2 cellular contexts compared by ENCODE assay signal in genomic region chr1:234960722-234961467, GRCh38.
TF ChIP-seq lines count a peak whose summit lies in the region.

No MANE protein-coding gene starts in this region.

TF ChIP-seq in A549, 52 proteins besides CTCF, POLR2A, EP300 and RAD21 (continued from another document and continues in another):
- TF ChIP-seq HES2 (IDR thresholded peaks at IDR 0.05) = no peak
- TF ChIP-seq MAFK (IDR thresholded peaks at IDR 0.05; ENCODE audit: partially characterized antibody) = no peak
- TF ChIP-seq ZNF302 (CRISPR knock-in tag; IDR thresholded peaks at IDR 0.05) = peak; percentile 67; the same call in 1 of the 2 replicates
- TF ChIP-seq HEYL (CRISPR knock-in tag; IDR thresholded peaks at IDR 0.05) = peak; percentile 74; the same call in 1 of the 2 replicates
- peak; percentile 79 for TF ChIP-seq MYC (IDR thresholded peaks at IDR 0.05; ENCODE audit: borderline replicate concordance, low read length)
- no peak for TF ChIP-seq RFX5 (IDR thresholded peaks at IDR 0.05)
- TF ChIP-seq KDM5A (IDR thresholded peaks at IDR 0.05) = no peak
- TF ChIP-seq CHD2 (IDR thresholded peaks at IDR 0.05; ENCODE audit: low read length, partially characterized antibody) = no peak
- TF ChIP-seq ESRRA (IDR thresholded peaks at IDR 0.05; ENCODE audit: borderline replicate concordance, low read length) = no peak
- no peak for TF ChIP-seq BHLHE40 (IDR thresholded peaks at IDR 0.05; ENCODE audit: low read depth, low read length)
- TF ChIP-seq HDAC2 (IDR thresholded peaks at IDR 0.05) = no peak
- TF ChIP-seq SREBF2 (IDR thresholded peaks at IDR 0.05) = no peak
- no peak; the same call in none of the 2 replicates for TF ChIP-seq EHF (CRISPR knock-in tag; IDR thresholded peaks at IDR 0.05)
- TF ChIP-seq ZSCAN20 (CRISPR knock-in tag; IDR thresholded peaks at IDR 0.05) = peak; percentile 55
- TF ChIP-seq JUNB (IDR thresholded peaks at IDR 0.05) = peak; percentile 65
- no peak for TF ChIP-seq POLR2AphosphoS2 (conservative IDR thresholded peaks at IDR 0.05; ENCODE audit: low read length)
- TF ChIP-seq, protein P1, sequence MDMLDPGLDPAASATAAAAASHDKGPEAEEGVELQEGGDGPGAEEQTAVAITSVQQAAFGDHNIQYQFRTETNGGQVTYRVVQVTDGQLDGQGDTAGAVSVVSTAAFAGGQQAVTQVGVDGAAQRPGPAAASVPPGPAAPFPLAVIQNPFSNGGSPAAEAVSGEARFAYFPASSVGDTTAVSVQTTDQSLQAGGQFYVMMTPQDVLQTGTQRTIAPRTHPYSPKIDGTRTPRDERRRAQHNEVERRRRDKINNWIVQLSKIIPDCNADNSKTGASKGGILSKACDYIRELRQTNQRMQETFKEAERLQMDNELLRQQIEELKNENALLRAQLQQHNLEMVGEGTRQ (IDR thresholded peaks at IDR 0.05) = no peak
- 0 out of 2 replicates have a peak, but pooled peaks have one; percentile 25 for TF ChIP-seq PBX3 (IDR thresholded peaks at IDR 0.05)
- TF ChIP-seq, protein P2, sequence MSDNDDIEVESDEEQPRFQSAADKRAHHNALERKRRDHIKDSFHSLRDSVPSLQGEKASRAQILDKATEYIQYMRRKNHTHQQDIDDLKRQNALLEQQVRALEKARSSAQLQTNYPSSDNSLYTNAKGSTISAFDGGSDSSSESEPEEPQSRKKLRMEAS (IDR thresholded peaks at IDR 0.05) = peak; percentile 95
- peak; percentile 79; the same call in 1 of the 2 replicates for TF ChIP-seq TP53 (CRISPR knock-in tag; IDR thresholded peaks at IDR 0.05)
- TF ChIP-seq, protein P3, sequence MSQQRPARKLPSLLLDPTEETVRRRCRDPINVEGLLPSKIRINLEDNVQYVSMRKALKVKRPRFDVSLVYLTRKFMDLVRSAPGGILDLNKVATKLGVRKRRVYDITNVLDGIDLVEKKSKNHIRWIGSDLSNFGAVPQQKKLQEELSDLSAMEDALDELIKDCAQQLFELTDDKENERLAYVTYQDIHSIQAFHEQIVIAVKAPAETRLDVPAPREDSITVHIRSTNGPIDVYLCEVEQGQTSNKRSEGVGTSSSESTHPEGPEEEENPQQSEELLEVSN (IDR thresholded peaks at IDR 0.05; ENCODE audit: borderline replicate concordance, low read depth) = peak; percentile 86
- TF ChIP-seq PHF8 (IDR thresholded peaks at IDR 0.05; ENCODE audit: borderline replicate concordance, low read depth) = no peak
- peak; percentile 42 for TF ChIP-seq FOSB (CRISPR knock-in tag; IDR thresholded peaks at IDR 0.05)
- TF ChIP-seq JUN (IDR thresholded peaks at IDR 0.05) = peak; percentile 80 to 96; a peak in 4 of 5 replicates
- no peak for TF ChIP-seq CHD4 (IDR thresholded peaks at IDR 0.05; ENCODE audit: borderline replicate concordance)
- no peak for TF ChIP-seq ZC3H11A (IDR thresholded peaks at IDR 0.05)
- TF ChIP-seq CBX2 (IDR thresholded peaks at IDR 0.05; ENCODE audit: borderline replicate concordance, low read depth) = no peak
- TF ChIP-seq NFE2L2 (conservative IDR thresholded peaks at IDR 0.05; ENCODE audit: low read length) = no peak
- TF ChIP-seq REST (IDR thresholded peaks at IDR 0.05) = no peak
- TF ChIP-seq ATOH8 (CRISPR knock-in tag; IDR thresholded peaks at IDR 0.05; ENCODE audit: low read depth) = peak; percentile 93; the same call in 1 of the 2 replicates
- no peak for TF ChIP-seq MAZ (IDR thresholded peaks at IDR 0.05; ENCODE audit: borderline replicate concordance, low read depth, low read length)

TF ChIP-seq in IMR-90, 13 proteins besides CTCF, POLR2A, EP300 and RAD21 (continued from another document):
- TF ChIP-seq BHLHE40 (IDR thresholded peaks at IDR 0.05; ENCODE audit: low read depth, low read length) (no peak), RCOR1 (IDR thresholded peaks at IDR 0.05; ENCODE audit: insufficient replicate concordance, low read length) (no peak), RFX5 (IDR thresholded peaks at IDR 0.05; ENCODE audit: low read depth, low read length) (no peak)
- TF ChIP-seq, protein P4, sequence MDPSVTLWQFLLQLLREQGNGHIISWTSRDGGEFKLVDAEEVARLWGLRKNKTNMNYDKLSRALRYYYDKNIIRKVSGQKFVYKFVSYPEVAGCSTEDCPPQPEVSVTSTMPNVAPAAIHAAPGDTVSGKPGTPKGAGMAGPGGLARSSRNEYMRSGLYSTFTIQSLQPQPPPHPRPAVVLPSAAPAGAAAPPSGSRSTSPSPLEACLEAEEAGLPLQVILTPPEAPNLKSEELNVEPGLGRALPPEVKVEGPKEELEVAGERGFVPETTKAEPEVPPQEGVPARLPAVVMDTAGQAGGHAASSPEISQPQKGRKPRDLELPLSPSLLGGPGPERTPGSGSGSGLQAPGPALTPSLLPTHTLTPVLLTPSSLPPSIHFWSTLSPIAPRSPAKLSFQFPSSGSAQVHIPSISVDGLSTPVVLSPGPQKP (IDR thresholded peaks at IDR 0.05; ENCODE audit: borderline replicate concordance, low read depth, low read length) = no peak
